8 cellular contexts compared by ENCODE assay signal in the genomic region with DNA sequence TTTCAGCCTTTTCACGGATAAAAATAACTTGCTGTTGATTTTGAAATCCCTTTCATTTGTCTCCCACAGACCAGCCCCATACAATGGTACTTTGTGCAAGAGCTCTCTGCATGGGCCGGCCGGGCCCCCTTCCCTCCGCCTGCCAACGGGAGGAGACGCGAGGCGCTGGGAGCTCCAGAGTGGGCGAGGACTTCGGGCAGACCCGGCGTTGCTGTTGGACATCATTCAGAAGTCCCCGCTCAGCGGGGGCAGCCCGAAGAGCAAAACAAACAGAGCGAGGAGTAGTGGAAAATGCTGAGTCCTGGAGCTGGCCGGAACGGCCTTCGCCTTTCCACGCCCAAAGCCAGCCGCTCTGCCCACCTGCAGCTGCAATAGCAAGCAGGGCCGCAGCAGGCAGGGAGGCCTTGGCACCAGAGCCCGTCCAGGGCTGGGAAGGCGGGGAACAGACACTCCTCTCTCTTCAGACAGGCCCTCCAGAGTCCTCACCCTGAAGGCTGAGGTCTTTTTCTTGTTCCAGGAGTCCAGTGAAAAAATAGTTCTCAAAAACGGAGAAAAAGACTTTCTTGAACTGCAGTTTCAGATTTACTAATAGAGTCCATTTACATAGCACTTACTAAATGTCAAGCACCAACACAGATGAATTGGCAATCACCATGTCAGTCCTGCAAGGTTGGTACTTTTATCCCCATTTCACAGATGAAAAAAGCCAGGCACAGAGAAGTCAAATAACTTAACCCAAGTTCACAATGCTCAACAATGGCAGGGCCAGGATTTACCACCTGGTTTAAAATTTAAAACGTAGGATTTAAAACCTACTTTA.
DNase-seq lines count a peak whose midpoint lies in the region; ATAC-seq, FAIRE-seq and TF ChIP-seq lines count a peak whose summit lies in the region.

No MANE protein-coding gene starts in this region.

- peaks cover 16 to 46% of the 10 kb centered on the region in 2 donors for H3K4me1 ChIP-seq in mucosa of rectum (ENCODE audit: control insufficient read depth in 2 of 2, insufficient read depth in 2 of 2, low read length in 2 of 2)

- peaks cover 6 to 8% of the 10 kb centered on the region in 2 donors for H3K36me3 ChIP-seq in mucosa of rectum (ENCODE audit: control insufficient read depth in 2 of 2, insufficient read depth in 2 of 2, low read length in 2 of 2)

- peak overlapping the region; percentile 3 to 40 for H3K9ac ChIP-seq in mucosa of rectum (ENCODE audit: low read depth in 1 of 2, low read length in 2 of 2)

- peaks cover 56% of the 10 kb centered on the region for H3K4me1 Mint-ChIP-seq in central memory CD8-positive, alpha-beta T cell

- ATAC-seq in Right ventricle myocardium inferior (peak; percentile 84), HG02763 (IDR thresholded peaks at IDR 0.05; ENCODE audit: unreplicated experiment) (no peak)
- no peak for ATAC-seq in central memory CD8-positive, alpha-beta T cell (replicated peaks; ENCODE audit: extremely low read depth, poor library complexity, severe bottlenecking)

- H3K27ac ChIP-seq in mucosa of rectum (ENCODE audit: low read depth in 2 of 2, low read length in 2 of 2): peak overlapping the region; percentile 18 to 53

- no peaks in the 10 kb centered on the region for H3K9me3 ChIP-seq in mucosa of rectum (ENCODE audit: control insufficient read depth in 2 of 2, low read length in 2 of 2)

- H3K27me3 ChIP-seq in mucosa of rectum (ENCODE audit: control insufficient read depth in 2 of 2, insufficient read depth in 2 of 2, low read length in 2 of 2): no peaks in the 10 kb centered on the region

- TF ChIP-seq CTCF in D721Med (IDR thresholded peaks at IDR 0.05; ENCODE audit: insufficient read depth, missing control alignments): no peak

- no peak overlapping the region for H3K4me3 Mint-ChIP-seq in central memory CD8-positive, alpha-beta T cell

- no peak for FAIRE-seq in D721Med (lab: Jason Lieb, UNC)

- peaks cover 9% of the 10 kb centered on the region for H3K36me3 Mint-ChIP-seq in central memory CD8-positive, alpha-beta T cell (ENCODE audit: insufficient read depth)

- DNase-seq in Right ventricle myocardium inferior (ENCODE audit: missing footprints): peak; percentile 79
- no peak for DNase-seq in cardiac septum (ENCODE audit: low spot score)
- DNase-seq in central memory CD8-positive, alpha-beta T cell (ENCODE audit: low spot score in 2 of 2): no peak
- no peak for DNase-seq in NCI-H128 (lab: John Stamatoyannopoulos, UW; ENCODE audit: unreplicated experiment)
- no peak for DNase-seq in activated CD4-positive, alpha-beta T cell treated with anti-CD3 and anti-CD28 coated beads for 48 hours
- DNase-seq in D721Med (ENCODE audit: insufficient read length, low spot score): no peak

- intact Hi-C loops in Right ventricle myocardium inferior (cut with DNase I) (no loop called here), cardiac septum (cut with DNase I) (no loop called here)

- H3K9me3 Mint-ChIP-seq in central memory CD8-positive, alpha-beta T cell: no peaks in the 10 kb centered on the region

- H3K27me3 Mint-ChIP-seq in central memory CD8-positive, alpha-beta T cell: no peaks in the 10 kb centered on the region

- H3K4me3 ChIP-seq in mucosa of rectum (ENCODE audit: low read length in 2 of 2): peak overlapping the region; percentile 27 to 35

- H3K27ac Mint-ChIP-seq in central memory CD8-positive, alpha-beta T cell (ENCODE audit: low read depth): peak overlapping the region; percentile 3
